Comparison of ENCODE assay signal across 13 cellular contexts in the genomic region with DNA sequence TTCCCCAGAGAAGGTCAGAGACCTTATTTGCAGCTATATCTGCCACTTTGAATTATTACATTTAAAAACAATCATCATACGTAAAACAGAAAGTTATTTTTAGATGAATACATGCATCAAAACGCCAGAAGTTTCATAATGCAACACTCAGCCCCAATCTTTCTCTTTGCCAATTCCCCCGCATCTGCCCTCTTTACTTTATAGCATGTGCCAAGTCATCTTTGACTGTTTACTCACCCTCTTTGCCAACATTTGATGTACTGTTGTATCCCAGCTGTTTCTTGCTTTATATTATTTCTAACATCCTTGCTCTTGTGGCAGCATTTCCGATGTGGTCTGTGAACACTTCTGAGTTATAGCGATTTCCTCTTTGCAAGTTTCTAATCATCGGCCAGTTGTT.
A peak's percentile ranks its signal among the peaks of the same experiment; 100 is the strongest.
DNase-seq lines count a peak whose midpoint lies in the region; ATAC-seq, FAIRE-seq and TF ChIP-seq lines count a peak whose summit lies in the region.
"Had no signal": no experiment of that assay in that cellular context is flagged by ENCODE, and none has a peak within 500 bp of the region (broad histone marks: within the 10 kb centered on the region; RNA-seq: fewer than 3 reads in every experiment).

No MANE protein-coding gene starts in this region.

- CTCF ChIA-PET in Caco-2 (lab: Charles Lee), result no interaction called here

- H2AFZ ChIP-seq in astrocyte (ENCODE audit: low read depth, low read length), result no peak overlapping the region

- intact Hi-C loops in Caco-2 (cut with micrococcal nuclease; ENCODE audit: unreplicated experiment), result no loop called here
- intact Hi-C loops in heart left ventricle (cut with DNase I), result no loop called here

- H3K27ac Mint-ChIP-seq in Caco-2 (ENCODE audit: unreplicated experiment), result peak overlapping the region; percentile 23
- H3K27ac Mint-ChIP-seq in astrocyte (ENCODE audit: unreplicated experiment), result peak overlapping the region; percentile 66
- H3K27ac Mint-ChIP-seq in nephron, result peak overlapping the region in 2 of 3 experiments; percentile 2 to 4

- H3K27me3 Mint-ChIP-seq in Caco-2 (ENCODE audit: insufficient read depth, unreplicated experiment) (no peaks in the 10 kb centered on the region), astrocyte (ENCODE audit: low read depth, unreplicated experiment) (no peaks in the 10 kb centered on the region), nephron (ENCODE audit: low read depth) (peaks cover 18% of the 10 kb centered on the region)
- no peaks in the 10 kb centered on the region for H3K27me3 Mint-ChIP-seq in activated T-cell treated with anti-CD3 and anti-CD28 coated beads, Interleukin-2, amount 50 U/mL, for 4 hours (ENCODE audit: low read depth)

- WGBS in heart left ventricle, 4 donors, result 54 to 70% (median 64%) methylated on average over 6 of the region's 6 CpGs

- H3K9me3 Mint-ChIP-seq in Caco-2 (ENCODE audit: unreplicated experiment) (no peaks in the 10 kb centered on the region), astrocyte (ENCODE audit: unreplicated experiment) (no peaks in the 10 kb centered on the region), nephron (no peaks in the 10 kb centered on the region)
- H3K9me3 Mint-ChIP-seq in activated T-cell treated with anti-CD3 and anti-CD28 coated beads, Interleukin-2, amount 50 U/mL, for 4 hours, result no peaks in the 10 kb centered on the region

- H3K36me3 ChIP-seq in Caco-2 (ENCODE audit: control insufficient read depth, insufficient read depth, low read length) (no peaks in the 10 kb centered on the region), astrocyte (ENCODE audit: insufficient read depth, low read length) (peaks cover 57% of the 10 kb centered on the region), heart left ventricle (peaks cover 0 to 57% (median 33%) of the 10 kb centered on the region in 9 donors)
- H3K36me3 ChIP-seq: colonic mucosa had no signal

- H3K79me2 ChIP-seq in astrocyte (ENCODE audit: insufficient read depth, low read length), result peaks cover 79% of the 10 kb centered on the region

- H3K4me1 ChIP-seq in Caco-2 (peaks cover 43% of the 10 kb centered on the region), astrocyte (ENCODE audit: insufficient read depth, low read length) (peaks cover 21% of the 10 kb centered on the region), heart left ventricle (peaks cover 0 to 47% (median 24%) of the 10 kb centered on the region in 12 donors)
- H3K4me1 ChIP-seq: colonic mucosa, testis had no signal

- no peak for TF ChIP-seq POLR2A in heart left ventricle (IDR thresholded peaks at IDR 0.05)

- peak overlapping the region; percentile 15 for H3K9ac ChIP-seq in astrocyte (ENCODE audit: low read length)

- peak; percentile 52 for ATAC-seq in HG03196 (IDR thresholded peaks at IDR 0.05; ENCODE audit: unreplicated experiment)
- ATAC-seq in heart left ventricle, result no peak
- ATAC-seq in activated T-cell treated with anti-CD3 and anti-CD28 coated beads, Interleukin-2, amount 50 U/mL, for 4 hours, result no peak
- no peak for ATAC-seq in HG03378 (IDR thresholded peaks at IDR 0.05; ENCODE audit: unreplicated experiment)
- ATAC-seq: Right ventricle myocardium inferior had no signal

- no peaks in the 10 kb centered on the region for H3K9me3 ChIP-seq in Caco-2
- H3K9me3 ChIP-seq in astrocyte (ENCODE audit: insufficient read depth, low read depth, low read length), result no peaks in the 10 kb centered on the region
- no peaks in the 10 kb centered on the region for H3K9me3 ChIP-seq in heart left ventricle
- H3K9me3 ChIP-seq: colonic mucosa, testis had no signal

- no peak overlapping the region for H3K4me3 Mint-ChIP-seq in Caco-2 (ENCODE audit: unreplicated experiment)
- H3K4me3 Mint-ChIP-seq in astrocyte (ENCODE audit: unreplicated experiment), result no peak overlapping the region
- H3K4me3 Mint-ChIP-seq in nephron, result peak overlapping the region in 2 of 3 experiments; percentile 19 to 27
- H3K4me3 Mint-ChIP-seq in activated T-cell treated with anti-CD3 and anti-CD28 coated beads, Interleukin-2, amount 50 U/mL, for 4 hours, result no peak overlapping the region

- TF ChIP-seq CTCF in Caco-2 (IDR thresholded peaks at IDR 0.05; ENCODE audit: insufficient read depth in 1 of 2, low read depth in 1 of 2, low read length in 1 of 2, severe bottlenecking in 1 of 2, unreplicated experiment in 1 of 2), result no peak
- TF ChIP-seq CTCF in astrocyte (IDR thresholded peaks at IDR 0.05; ENCODE audit: insufficient read depth, low read depth, low read length), result no peak
- TF ChIP-seq CTCF in nephron (IDR thresholded peaks at IDR 0.05; ENCODE audit: unreplicated experiment in 3 of 3), result no peak
- no peak for TF ChIP-seq CTCF in heart left ventricle (IDR thresholded peaks at IDR 0.05)

- DNase-seq in Caco-2 (no peak), astrocyte (ENCODE audit: low read depth) (no peak), heart left ventricle (no peak), kidney tubule cell (ENCODE audit: low spot score) (no peak)
- DNase-seq in activated T-cell treated with anti-CD3 and anti-CD28 coated beads, Interleukin-2, amount 50 U/mL, for 4 hours, result no peak
- DNase-seq: colonic mucosa, MM.1S, testis had no signal

- POLR2A ChIA-PET in Caco-2 (lab: Charles Lee), result no interaction called here

- BruUV-seq in Caco-2 (replicated peaks; lab: Mats Ljungman, UMichigan), result no TSS peak

- H4K20me1 ChIP-seq in astrocyte (ENCODE audit: insufficient read depth, low read length), result no peaks in the 10 kb centered on the region

- no peak overlapping the region for H3K4me2 ChIP-seq in astrocyte (ENCODE audit: low read length)

- H3K27me3 ChIP-seq in Caco-2 (replicated peaks; ENCODE audit: control insufficient read depth, insufficient read depth, low read length) (no peaks in the 10 kb centered on the region), astrocyte (ENCODE audit: insufficient read depth, low read length) (no peaks in the 10 kb centered on the region), heart left ventricle (no peaks in the 10 kb centered on the region)
- H3K27me3 ChIP-seq: colonic mucosa, testis had no signal

- H3K27ac ChIP-seq in astrocyte (ENCODE audit: low read depth, low read length) (no peak overlapping the region), heart left ventricle (peak overlapping the region in 2 of 12 donors; percentile 22 to 65)
- H3K27ac ChIP-seq: colonic mucosa, testis had no signal

- H3K36me3 Mint-ChIP-seq in Caco-2 (ENCODE audit: insufficient read depth, unreplicated experiment) (no peaks in the 10 kb centered on the region), astrocyte (ENCODE audit: low read depth, unreplicated experiment) (peaks cover 19% of the 10 kb centered on the region), nephron (ENCODE audit: low read depth) (peaks cover 53% of the 10 kb centered on the region)
- H3K36me3 Mint-ChIP-seq in activated T-cell treated with anti-CD3 and anti-CD28 coated beads, Interleukin-2, amount 50 U/mL, for 4 hours (ENCODE audit: insufficient read depth), result peaks cover 17% of the 10 kb centered on the region

- peaks cover 55% of the 10 kb centered on the region for H3K4me1 Mint-ChIP-seq in Caco-2 (ENCODE audit: low read depth, unreplicated experiment)
- peaks cover 29% of the 10 kb centered on the region for H3K4me1 Mint-ChIP-seq in astrocyte (ENCODE audit: low read depth, unreplicated experiment)
- H3K4me1 Mint-ChIP-seq in nephron, result peaks cover 36% of the 10 kb centered on the region
- H3K4me1 Mint-ChIP-seq in activated T-cell treated with anti-CD3 and anti-CD28 coated beads, Interleukin-2, amount 50 U/mL, for 4 hours (ENCODE audit: low read depth), result peaks cover 10% of the 10 kb centered on the region

- no peak for FAIRE-seq in astrocyte (lab: Jason Lieb, UNC)

- no peak overlapping the region for H3K4me3 ChIP-seq in Caco-2 (ENCODE audit: low read depth, low read length)
- no peak overlapping the region for H3K4me3 ChIP-seq in astrocyte (ENCODE audit: insufficient read depth, low read depth, low read length)
- H3K4me3 ChIP-seq in heart left ventricle, result peak overlapping the region in 1 of 12 donors; percentile 4
- H3K4me3 ChIP-seq: colonic mucosa, skin epidermis, testis had no signal

Comparison
In these comparisons a context has a peak if more than half of its experiments do, and no peak if none do; other contexts are left out.
1. H3K27ac Mint-ChIP-seq: peak in every context shown above with its lines; median percentile 66 in astrocyte; 23 in Caco-2; 3 in nephron.
2. H3K4me3 Mint-ChIP-seq: peak in nephron (2 of 3); none in Caco-2 (single experiment), astrocyte (single experiment) and activated T-cell treated with anti-CD3 and anti-CD28 coated beads, Interleukin-2, amount 50 U/mL, for 4 hours (single experiment).